ENCODE assay signal across 8 cellular contexts in the genomic region with DNA sequence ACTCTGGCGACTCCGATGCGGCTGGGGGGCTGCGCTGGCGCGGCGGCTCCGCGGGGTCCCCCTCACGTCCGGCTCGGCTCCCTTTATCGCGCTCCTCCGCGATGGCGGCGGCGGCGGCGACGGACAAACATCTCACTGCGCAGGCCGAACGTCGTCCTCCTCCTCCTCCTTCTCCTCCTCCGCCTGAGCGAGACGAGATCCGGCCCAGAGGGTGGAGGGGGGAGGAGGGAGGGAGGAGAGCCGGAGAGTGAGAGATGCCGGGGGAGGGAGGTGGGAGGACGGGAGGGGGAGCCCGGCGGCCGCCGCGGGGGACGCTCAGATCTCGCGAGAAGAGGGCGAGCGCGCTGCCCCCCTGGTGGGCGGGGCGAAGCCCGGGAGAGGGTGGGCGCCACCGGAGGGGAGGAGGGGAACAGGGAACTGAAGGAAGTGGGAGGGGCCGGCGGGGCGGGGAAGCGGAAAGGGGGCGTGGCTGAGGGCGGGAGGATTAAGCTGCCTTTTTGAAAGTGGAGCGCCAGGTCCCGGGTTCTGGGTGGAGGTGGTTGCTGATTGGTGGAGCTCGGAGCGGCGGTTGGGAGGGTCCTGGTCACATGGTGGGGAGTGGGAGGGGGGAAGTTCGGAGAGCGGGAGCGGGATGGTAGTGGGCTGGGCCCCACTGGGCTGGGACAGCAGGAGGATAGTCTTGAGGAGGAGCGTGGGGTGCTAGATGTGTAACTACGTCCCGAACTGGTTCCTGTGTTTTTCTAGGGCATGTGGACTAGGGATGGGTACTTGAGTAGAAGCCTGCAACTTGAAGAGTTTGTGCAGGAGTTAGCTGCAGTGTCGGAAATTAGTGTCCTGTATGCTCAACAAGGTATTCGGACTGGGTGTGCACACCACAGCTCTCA. TPM values are rescaled to one million over a fixed set of nuclear protein-coding genes. Genes with fewer than 3 reads are reported as not detected.
DNase-seq lines count a peak whose midpoint lies in the region; ATAC-seq and TF ChIP-seq lines count a peak whose summit lies in the region.

CUL3 (minus strand) TSS at position 159 of the 884 bp plus-strand sequence. CDS start 354 bp downstream, outside the sequence.

- CTCF ChIA-PET in Panc1 (lab: Charles Lee) = interaction anchor here (0.5 to 0.6 kb wide), 2 partner anchors 23 to 37 kb away, joined by 4 to 6 read pairs; no protein-coding TSS in a partner anchor

- H3K27me3 Mint-ChIP-seq in activated T-cell treated with anti-CD3 and anti-CD28 coated beads, Interleukin-2, amount 50 U/mL, for 4 hours (ENCODE audit: low read depth) = no peaks in the 10 kb centered on the region

- no peaks in the 10 kb centered on the region for H3K9me3 Mint-ChIP-seq in activated T-cell treated with anti-CD3 and anti-CD28 coated beads, Interleukin-2, amount 50 U/mL, for 4 hours

- in situ Hi-C loops in Panc1 (cut with HindIII; ENCODE audit: low pct_unique_long_range_greater_than_20kb, low sequenced_read_pairs) = no loop called here

- H3K4me3 ChIP-seq in Panc1 (ENCODE audit: low read depth in 2 of 2, low read length in 2 of 2) (peak within 1 kb of the TSS; percentile 95 to 98), muscle layer of duodenum (ENCODE audit: low read depth in 1 of 2, low read length in 2 of 2) (peak within 1 kb of the TSS; percentile 73 to 96)

- peak within 1 kb of the TSS; percentile 95 for H3K27ac ChIP-seq in Panc1 (ENCODE audit: low read length)
- H3K27ac ChIP-seq in muscle layer of duodenum (ENCODE audit: low read length) = peak within 1 kb of the TSS; percentile 83

- peaks cover 12% of the 10 kb centered on the region for H3K36me3 Mint-ChIP-seq in activated T-cell treated with anti-CD3 and anti-CD28 coated beads, Interleukin-2, amount 50 U/mL, for 4 hours (ENCODE audit: insufficient read depth)

- no peaks in the 10 kb centered on the region for H3K9me3 ChIP-seq in Panc1 (ENCODE audit: control insufficient read depth, insufficient read depth, low read depth, low read length)
- H3K9me3 ChIP-seq in muscle layer of duodenum (ENCODE audit: control insufficient read depth in 1 of 2, low read length in 2 of 2) = no peaks in the 10 kb centered on the region

- intact Hi-C loops in Panc1 (cut with micrococcal nuclease; ENCODE audit: unreplicated experiment) = loop anchor here (5.0 kb wide), 1 partner anchor 192 kb away; no protein-coding TSS in a partner anchor

- H3K4me3 Mint-ChIP-seq in activated T-cell treated with anti-CD3 and anti-CD28 coated beads, Interleukin-2, amount 50 U/mL, for 4 hours = peak within 1 kb of the TSS; percentile 99

- peaks cover 39% of the 10 kb centered on the region for H3K4me1 Mint-ChIP-seq in activated T-cell treated with anti-CD3 and anti-CD28 coated beads, Interleukin-2, amount 50 U/mL, for 4 hours (ENCODE audit: low read depth)

- POLR2A ChIA-PET in Panc1 (lab: Charles Lee) = interaction anchor here (0.6 to 1.3 kb wide), 3 partner anchors 21 to 24 kb away, joined by 3 read pairs; no protein-coding TSS in a partner anchor

- H3K27me3 ChIP-seq in Panc1 (ENCODE audit: control insufficient read depth, insufficient read depth, low read length) (no peaks in the 10 kb centered on the region), muscle layer of duodenum (ENCODE audit: low read depth, low read length) (no peaks in the 10 kb centered on the region)

- TF ChIP-seq CTCF in Panc1 (IDR thresholded peaks at IDR 0.05) = no peak

- H3K36me3 ChIP-seq in Panc1 (ENCODE audit: control insufficient read depth, insufficient read depth, low read length) = peaks cover 6% of the 10 kb centered on the region; the same call in 1 of the 2 replicates
- no peaks in the 10 kb centered on the region for H3K36me3 ChIP-seq in muscle layer of duodenum (ENCODE audit: control insufficient read depth in 1 of 2, insufficient read depth in 2 of 2, low read length in 2 of 2)

- H3K4me1 ChIP-seq in Panc1 (ENCODE audit: control insufficient read depth, insufficient read depth, low read length) (peaks cover 11% of the 10 kb centered on the region), muscle layer of duodenum (ENCODE audit: control insufficient read depth in 1 of 2, insufficient read depth in 2 of 2, low read length in 2 of 2) (peaks cover 0 to 28% of the 10 kb centered on the region in 2 donors)

- no TSS peak for BruUV-seq in Panc1 (replicated peaks; lab: Mats Ljungman, UMichigan)

- peak; percentile 80 for ATAC-seq in GM21723 (IDR thresholded peaks at IDR 0.05; ENCODE audit: unreplicated experiment)
- ATAC-seq in Panc1 = peak; percentile 96
- ATAC-seq in activated T-cell treated with anti-CD3 and anti-CD28 coated beads, Interleukin-2, amount 50 U/mL, for 4 hours = peak; percentile 85
- peak; percentile 99 for ATAC-seq in esophagus mucosa

- DNase-seq in DMS53 (lab: John Stamatoyannopoulos, UW) (peak; percentile 97), KG1 (lab: John Stamatoyannopoulos, UW) (peak; percentile 92), Panc1 (ENCODE audit: low read depth, low spot score) (peak; percentile 88)
- DNase-seq in activated T-cell treated with anti-CD3 and anti-CD28 coated beads, Interleukin-2, amount 50 U/mL, for 4 hours = peak; percentile 100
- DNase-seq in stimulated activated CD8-positive, alpha-beta memory T cell treated with anti-CD3 and anti-CD28 coated beads, Interleukin-7, amount 100 ng/mL, for 4 hours (ENCODE audit: low read depth in 2 of 2) = peak; percentile 98

RNA-seq across cellular contexts. Expression of gene CUL3, which starts in this region (rescaled TPM):
- total RNA-seq in Panc1 (2021; ENCODE audit: unreplicated experiment) (104 TPM), esophagus mucosa (69.7 TPM)
- 60.5 TPM for polyA plus RNA-seq in Panc1 (2012; ENCODE audit: insufficient read length)
- 10 to 100 TPM; 83.4 to 88.8 (median 85.2) TPM for total RNA-seq in activated T-cell treated with anti-CD3 and anti-CD28 coated beads, Interleukin-2, amount 50 U/mL, for 4 hours

Comparison
In these comparisons a context has a peak if more than half of its experiments do, and no peak if none do; other contexts are left out.
1. Peak in every context shown above with its lines: DNase-seq, ATAC-seq, H3K4me3 ChIP-seq and H3K27ac ChIP-seq.